Comparison of ENCODE assay signal across 6 cellular contexts in genomic region chr20:62367483-62368302, GRCh38. TPM values are rescaled to one million over a fixed set of nuclear protein-coding genes. Genes with fewer than 3 reads are reported as not detected.
DNase-seq lines count a peak whose midpoint lies in the region; ATAC-seq and TF ChIP-seq lines count a peak whose summit lies in the region.

No MANE protein-coding gene starts in this region.

- H3K4me1 Mint-ChIP-seq in activated CD8-positive, alpha-beta T cell treated with anti-CD3 and anti-CD28 coated beads for 36 hours (ENCODE audit: low read depth), result peaks cover 5% of the 10 kb centered on the region
- peaks cover 2% of the 10 kb centered on the region for H3K4me1 Mint-ChIP-seq in activated CD8-positive, alpha-beta T cell treated with anti-CD3 and anti-CD28 coated beads, Interleukin-2, amount 10 ng/mL, durations not matched to agents 7 days and 5 days (ENCODE audit: low read depth)

- no peaks in the 10 kb centered on the region for H3K9me3 ChIP-seq in prostate gland

- peaks cover 27% of the 10 kb centered on the region for H3K27me3 Mint-ChIP-seq in activated CD8-positive, alpha-beta T cell treated with anti-CD3 and anti-CD28 coated beads for 36 hours
- peaks cover 14% of the 10 kb centered on the region for H3K27me3 Mint-ChIP-seq in activated CD8-positive, alpha-beta T cell treated with anti-CD3 and anti-CD28 coated beads, Interleukin-2, amount 10 ng/mL, durations not matched to agents 7 days and 5 days (ENCODE audit: low read depth)

- DNase-seq in activated CD8-positive, alpha-beta T cell treated with anti-CD3 and anti-CD28 coated beads for 36 hours, result peak; percentile 24
- no peak for DNase-seq in activated CD8-positive, alpha-beta T cell treated with anti-CD3 and anti-CD28 coated beads, Interleukin-2, amount 10 ng/mL, durations not matched to agents 7 days and 5 days
- DNase-seq in prostate gland (ENCODE audit: low spot score), result no peak
- DNase-seq in effector CD8-positive, alpha-beta T cell (lab: John Stamatoyannopoulos, UW), result no peak

- H3K4me3 Mint-ChIP-seq in activated CD8-positive, alpha-beta T cell treated with anti-CD3 and anti-CD28 coated beads for 36 hours, result no peak overlapping the region
- H3K4me3 Mint-ChIP-seq in activated CD8-positive, alpha-beta T cell treated with anti-CD3 and anti-CD28 coated beads, Interleukin-2, amount 10 ng/mL, durations not matched to agents 7 days and 5 days, result no peak overlapping the region

- H3K27me3 ChIP-seq in prostate gland (replicated peaks; ENCODE audit: insufficient read depth), result no peaks in the 10 kb centered on the region

- 13% methylated on average over 35 of the region's 53 CpGs for WGBS in prostate gland

- no peak for TF ChIP-seq POLR2A in prostate gland (IDR thresholded peaks at IDR 0.05)

- intact Hi-C loops in activated CD8-positive, alpha-beta T cell treated with anti-CD3 and anti-CD28 coated beads for 36 hours (cut with micrococcal nuclease), result no loop called here
- intact Hi-C loops in prostate gland (cut with DNase I), result no loop called here

- H3K36me3 Mint-ChIP-seq in activated CD8-positive, alpha-beta T cell treated with anti-CD3 and anti-CD28 coated beads for 36 hours (ENCODE audit: low read depth), result no peaks in the 10 kb centered on the region
- no peaks in the 10 kb centered on the region for H3K36me3 Mint-ChIP-seq in activated CD8-positive, alpha-beta T cell treated with anti-CD3 and anti-CD28 coated beads, Interleukin-2, amount 10 ng/mL, durations not matched to agents 7 days and 5 days (ENCODE audit: low read depth)

- CTCF ChIA-PET in activated CD8-positive, alpha-beta T cell treated with anti-CD3 and anti-CD28 coated beads for 36 hours (lab: Charles Lee), result interaction anchor here (2.0 kb wide), 2 partner anchors 15 to 67 kb away, joined by 6 read pairs; no protein-coding TSS in a partner anchor
- CTCF ChIA-PET in activated CD8-positive, alpha-beta T cell treated with anti-CD3 and anti-CD28 coated beads, Interleukin-2, amount 10 ng/mL, durations not matched to agents 7 days and 5 days (lab: Charles Lee), result interaction anchor here (1.7 to 1.8 kb wide), 2 partner anchors 15 to 65 kb away, joined by 4 read pairs; partner anchors contain the start of gene ADRM1

- TF ChIP-seq CTCF in activated CD8-positive, alpha-beta T cell treated with anti-CD3 and anti-CD28 coated beads for 36 hours (IDR thresholded peaks at IDR 0.05), result no peak
- TF ChIP-seq CTCF in prostate gland (IDR thresholded peaks at IDR 0.05), result no peak

- no peaks in the 10 kb centered on the region for H3K36me3 ChIP-seq in prostate gland

- no peaks in the 10 kb centered on the region for H3K9me3 Mint-ChIP-seq in activated CD8-positive, alpha-beta T cell treated with anti-CD3 and anti-CD28 coated beads for 36 hours
- no peaks in the 10 kb centered on the region for H3K9me3 Mint-ChIP-seq in activated CD8-positive, alpha-beta T cell treated with anti-CD3 and anti-CD28 coated beads, Interleukin-2, amount 10 ng/mL, durations not matched to agents 7 days and 5 days (ENCODE audit: insufficient read depth)

- no peak for ATAC-seq in activated CD8-positive, alpha-beta T cell treated with anti-CD3 and anti-CD28 coated beads for 36 hours
- ATAC-seq in activated CD8-positive, alpha-beta T cell treated with anti-CD3 and anti-CD28 coated beads, Interleukin-2, amount 10 ng/mL, durations not matched to agents 7 days and 5 days, result no peak
- ATAC-seq in HG02981 (IDR thresholded peaks at IDR 0.05; ENCODE audit: unreplicated experiment), result no peak

- peak overlapping the region; percentile 88 to 89 for H3K4me3 ChIP-seq in prostate gland

- H3K4me1 ChIP-seq in prostate gland (replicated peaks), result peaks cover 41% of the 10 kb centered on the region

- H3K27ac ChIP-seq in cingulate gyrus (ENCODE audit: low read depth, low read length) (peak overlapping the region; percentile 29), prostate gland (peak overlapping the region; percentile 91 to 92)

- no peak overlapping the region for H3K27ac Mint-ChIP-seq in activated CD8-positive, alpha-beta T cell treated with anti-CD3 and anti-CD28 coated beads for 36 hours
- no peak overlapping the region for H3K27ac Mint-ChIP-seq in activated CD8-positive, alpha-beta T cell treated with anti-CD3 and anti-CD28 coated beads, Interleukin-2, amount 10 ng/mL, durations not matched to agents 7 days and 5 days

- POLR2A ChIA-PET in activated CD8-positive, alpha-beta T cell treated with anti-CD3 and anti-CD28 coated beads for 36 hours (lab: Charles Lee), result interaction anchor here (0.8 to 2.1 kb wide), 3 partner anchors 19 to 1473 kb away, joined by 3 to 4 read pairs (median 4); partner anchors contain the start of gene RPS21
- POLR2A ChIA-PET in activated CD8-positive, alpha-beta T cell treated with anti-CD3 and anti-CD28 coated beads, Interleukin-2, amount 10 ng/mL, durations not matched to agents 7 days and 5 days (lab: Charles Lee), result interaction anchor here (1.3 kb wide), 1 partner anchor 12 kb away, joined by 3 read pairs; no protein-coding TSS in a partner anchor

RNA-seq across cellular contexts. Expression of gene LAMA5, which starts 0.6 kb away (rescaled TPM):
- total RNA-seq in activated CD8-positive, alpha-beta T cell treated with anti-CD3 and anti-CD28 coated beads for 36 hours, result under 1 TPM; 0.25 to 0.76 TPM
- under 1 TPM; 0.40 to 0.63 TPM for total RNA-seq in activated CD8-positive, alpha-beta T cell treated with anti-CD3 and anti-CD28 coated beads, Interleukin-2, amount 10 ng/mL, durations not matched to agents 7 days and 5 days
- 100 to 1,000 TPM; 170 to 272 TPM for total RNA-seq in prostate gland

RNA-seq across cellular contexts. Expression of gene RPS21, which starts 19.2 kb away (rescaled TPM):
- 1,000 to 10,000 TPM; 2,670 to 2,760 TPM for total RNA-seq in activated CD8-positive, alpha-beta T cell treated with anti-CD3 and anti-CD28 coated beads for 36 hours
- 1,000 to 10,000 TPM; 1,875 to 1,999 TPM for total RNA-seq in activated CD8-positive, alpha-beta T cell treated with anti-CD3 and anti-CD28 coated beads, Interleukin-2, amount 10 ng/mL, durations not matched to agents 7 days and 5 days
- 1,000 to 10,000 TPM; 1,506 to 4,377 TPM for total RNA-seq in prostate gland

RNA-seq across cellular contexts. Expression of gene CABLES2, which starts 39.4 kb away (rescaled TPM):
- 1 to 10 TPM; 3.2 to 4.5 TPM for total RNA-seq in activated CD8-positive, alpha-beta T cell treated with anti-CD3 and anti-CD28 coated beads for 36 hours
- 10 to 100 TPM; 17.0 to 17.5 TPM for total RNA-seq in activated CD8-positive, alpha-beta T cell treated with anti-CD3 and anti-CD28 coated beads, Interleukin-2, amount 10 ng/mL, durations not matched to agents 7 days and 5 days
- 10 to 100 TPM in 1 of 2 donors, 1 to 10 TPM in 1; 4.1 to 31.3 TPM for total RNA-seq in prostate gland

RNA-seq across cellular contexts. Expression of gene RBBP8NL, which starts 59.6 kb away (rescaled TPM):
- not detected for total RNA-seq in activated CD8-positive, alpha-beta T cell treated with anti-CD3 and anti-CD28 coated beads for 36 hours
- total RNA-seq in activated CD8-positive, alpha-beta T cell treated with anti-CD3 and anti-CD28 coated beads, Interleukin-2, amount 10 ng/mL, durations not matched to agents 7 days and 5 days, result not detected
- 10 to 100 TPM in 1 of 2 donors, 1 to 10 TPM in 1; 4.9 to 10.9 TPM for total RNA-seq in prostate gland

Comparison
In these comparisons a context has a peak if more than half of its experiments do, and no peak if none do; other contexts are left out.
1. RNA of gene LAMA5, which starts 0.6 kb away (total RNA-seq): 170 to 272 TPM in prostate gland; 0.25 to 0.76 TPM in activated CD8-positive, alpha-beta T cell treated with anti-CD3 and anti-CD28 coated beads for 36 hours and 0.40 to 0.63 TPM in activated CD8-positive, alpha-beta T cell treated with anti-CD3 and anti-CD28 coated beads, Interleukin-2, amount 10 ng/mL, durations not matched to agents 7 days and 5 days; every median in the first group is over 10 times any median in the second.